In the genomic region with DNA sequence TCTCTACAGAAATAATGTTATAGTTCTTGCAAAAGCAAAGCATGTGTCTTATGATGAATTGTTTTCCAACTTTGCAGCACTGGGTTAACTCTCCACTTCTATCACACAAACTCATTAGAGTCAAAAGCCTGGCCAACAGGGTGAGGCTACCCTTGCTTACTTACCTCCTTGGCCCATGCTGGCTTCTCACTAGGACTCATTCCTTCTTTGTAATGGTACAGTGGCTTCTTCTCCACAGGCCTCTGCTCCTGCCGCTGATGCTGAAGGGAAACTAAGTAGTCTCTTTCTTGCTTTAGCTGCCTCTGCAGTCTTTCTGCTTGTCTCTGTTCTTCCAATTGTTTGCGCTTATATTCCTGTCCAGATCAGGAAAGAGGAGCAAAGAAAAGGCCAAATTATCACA, we compare ENCODE assay signal across 7 cellular contexts.
"Had no signal": no experiment of that assay in that cellular context is flagged by ENCODE, and none has a peak within 500 bp of the region (broad histone marks: within the 10 kb centered on the region; RNA-seq: fewer than 3 reads in every experiment).

No MANE protein-coding gene starts in this region.

- H2AFZ ChIP-seq: GM23248 had no signal

- H3K27ac ChIP-seq: GM23248, HL-60 had no signal

- H3K4me3 ChIP-seq: GM23248 had no signal

- H3K9ac ChIP-seq: GM23248 had no signal

- ATAC-seq: HepG2 had no signal

- H3K9me3 Mint-ChIP-seq: H9, HFFc6, IgD-negative memory B cell had no signal

- DNase-seq: GM23248, H9, HCEC 1CT, HFFc6 had no signal

- H3K4me3 Mint-ChIP-seq: H9, HFFc6, IgD-negative memory B cell had no signal

- H3K27ac Mint-ChIP-seq: HFFc6, IgD-negative memory B cell had no signal
